4 cellular contexts compared by ENCODE assay signal in the genomic region with DNA sequence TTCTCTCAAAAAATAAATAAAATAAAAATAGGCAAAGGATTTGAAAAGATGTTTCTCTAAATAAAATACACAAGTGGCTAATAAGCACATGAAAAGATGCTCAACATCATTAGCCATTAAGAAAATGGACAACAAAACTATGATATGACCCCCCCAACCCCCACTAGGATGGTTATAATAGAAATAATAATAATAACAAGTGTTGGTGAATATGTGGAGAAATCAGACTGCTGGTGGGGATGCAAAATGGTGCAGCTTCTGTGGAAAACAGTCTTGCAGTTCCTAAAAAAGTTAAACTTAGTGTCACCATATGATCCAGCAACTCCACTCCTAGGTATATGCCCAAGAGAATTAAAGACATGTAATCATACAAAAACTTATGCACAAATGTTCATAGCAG. TPM values are rescaled to one million over a fixed set of nuclear protein-coding genes. Genes with fewer than 3 reads are reported as not detected.
"Had no signal": no experiment of that assay in that cellular context is flagged by ENCODE, and none has a peak within 500 bp of the region (broad histone marks: within the 10 kb centered on the region; RNA-seq: fewer than 3 reads in every experiment).

No MANE protein-coding gene starts in this region.

- H3K4me3 ChIP-seq: GM12878 had no signal

- DNase-seq: GDM1, GF-D8 had no signal

- ATAC-seq: GM12878 had no signal

RNA-seq across cellular contexts. Expression of gene CHAD, which starts 30.6 kb away (rescaled TPM):
- total RNA-seq: G401, GM12878 had no signal

RNA-seq across cellular contexts. Expression of gene EPN3, which starts 33.3 kb away (rescaled TPM):
- total RNA-seq: GM12878 had no signal
